ENCODE assay signal across 8 cellular contexts in genomic region chr16:28292731-28293588, GRCh38. TPM values are rescaled to one million over a fixed set of nuclear protein-coding genes. Genes with fewer than 3 reads are reported as not detected.
DNase-seq lines count a peak whose midpoint lies in the region; ATAC-seq and TF ChIP-seq lines count a peak whose summit lies in the region.

No MANE protein-coding gene starts in this region.

- DNase-seq in cardiac muscle cell (ENCODE audit: low read depth in 1 of 2, low spot score in 1 of 2): peak in 1 of 2 donors; percentile 57
- DNase-seq in cardiac septum (ENCODE audit: low spot score): no peak
- peak; percentile 29 for DNase-seq in NCI-H345 treated with DMSO at 0.1 percent for 48 hours (lab: John Stamatoyannopoulos, UW; ENCODE audit: unreplicated experiment)
- no peak for DNase-seq in breast epithelium (ENCODE audit: low spot score in 2 of 2)
- peak; percentile 45 to 64 for DNase-seq in mesothelial cell of epicardium (ENCODE audit: low spot score in 2 of 2, unreplicated experiment in 2 of 2)
- no peak for DNase-seq in cerebellum (ENCODE audit: low spot score)
- DNase-seq in glomerular visceral epithelial cell (ENCODE audit: extremely low spot score): no peak

- no peaks in the 10 kb centered on the region for H3K9me3 Mint-ChIP-seq in mesothelial cell of epicardium

- no peak for TF ChIP-seq CTCF in cardiac muscle cell (IDR thresholded peaks at IDR 0.05; ENCODE audit: low read depth, low read length)
- no peak for TF ChIP-seq CTCF in breast epithelium (IDR thresholded peaks at IDR 0.05)
- TF ChIP-seq CTCF in mesothelial cell of epicardium (IDR thresholded peaks at IDR 0.05; ENCODE audit: unreplicated experiment): no peak

- ATAC-seq in HG03280 (IDR thresholded peaks at IDR 0.05; ENCODE audit: unreplicated experiment): no peak

- H3K27me3 ChIP-seq in cardiac muscle cell (no peaks in the 10 kb centered on the region), breast epithelium (no peaks in the 10 kb centered on the region)

- H3K4me1 Mint-ChIP-seq in mesothelial cell of epicardium: peaks cover 41% of the 10 kb centered on the region

- peak overlapping the region; percentile 90 for H3K4me3 Mint-ChIP-seq in mesothelial cell of epicardium

- peak overlapping the region; percentile 77 for H3K27ac Mint-ChIP-seq in mesothelial cell of epicardium

- H3K36me3 Mint-ChIP-seq in mesothelial cell of epicardium: peaks cover 3% of the 10 kb centered on the region

- intact Hi-C loops in cardiac septum (cut with DNase I) (no loop called here), breast epithelium (cut with DNase I; ENCODE audit: low total_unique reads) (no loop called here)

- H3K27me3 Mint-ChIP-seq in mesothelial cell of epicardium (ENCODE audit: low read depth): no peaks in the 10 kb centered on the region

- H3K4me3 ChIP-seq in cardiac muscle cell (peak overlapping the region; percentile 74), breast epithelium (peak overlapping the region; percentile 41 to 80 (median 71))

- H3K4me1 ChIP-seq in cardiac muscle cell (ENCODE audit: low read depth) (peaks cover 11% of the 10 kb centered on the region), breast epithelium (no peaks in the 10 kb centered on the region)

- H3K9me3 ChIP-seq in cardiac muscle cell (ENCODE audit: low read depth) (no peaks in the 10 kb centered on the region), breast epithelium (no peaks in the 10 kb centered on the region)

- H3K36me3 ChIP-seq in cardiac muscle cell (no peaks in the 10 kb centered on the region), breast epithelium (no peaks in the 10 kb centered on the region)

- no peak for TF ChIP-seq POLR2A in breast epithelium (IDR thresholded peaks at IDR 0.05)

- H3K27ac ChIP-seq in cardiac muscle cell (no peak overlapping the region), breast epithelium (peak overlapping the region in 1 of 2 donors; percentile 46)

RNA-seq across cellular contexts. Expression of gene SBK1, which starts 0.6 kb away (rescaled TPM):
- total RNA-seq in cardiac muscle cell (11.7 and 12.0 TPM in 2 replicates), cardiac septum (1.9 TPM), breast epithelium (1 to 10 TPM in 2 of 3 donors, under 1 TPM in 1; 0.16 to 1.5 (median 1.3) TPM), mesothelial cell of epicardium (50.1 to 51.9 TPM (median 51.4 TPM) in 3 replicates), cerebellum (28.1 TPM)
- 12.9 and 15.3 TPM in 2 replicates for polyA plus RNA-seq in cardiac muscle cell

Comparison
In these comparisons a context has a peak if more than half of its experiments do, and no peak if none do; other contexts are left out.
1. DNase-seq: peak in NCI-H345 treated with DMSO at 0.1 percent for 48 hours (single experiment) and mesothelial cell of epicardium (2 of 2); none in cardiac septum (single experiment), breast epithelium (0 of 2), cerebellum (single experiment) and glomerular visceral epithelial cell (single experiment).